1 cellular context compared by ENCODE assay signal in the genomic region with DNA sequence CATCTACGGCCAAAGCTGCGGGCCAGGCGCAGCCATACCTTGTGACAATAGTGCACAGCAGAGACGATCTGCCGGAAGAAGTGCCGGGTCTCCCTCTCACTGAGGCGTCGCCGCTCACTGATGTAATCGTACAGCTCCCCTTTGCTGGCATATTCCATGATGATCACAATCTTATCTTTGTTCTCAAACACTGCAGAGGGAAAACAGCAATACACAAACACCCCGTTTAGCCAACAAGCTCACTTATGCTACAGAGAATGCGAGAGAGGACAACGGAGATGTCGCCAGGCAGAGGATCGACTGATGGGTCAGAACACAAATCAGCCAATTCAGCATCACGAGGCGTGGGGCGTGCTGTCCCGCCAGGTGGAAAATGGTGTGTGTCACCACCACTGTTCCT.
TF ChIP-seq lines count a peak whose summit lies in the region.

No MANE protein-coding gene starts in this region.

TF ChIP-seq in WTC11, 78 proteins besides CTCF, POLR2A, EP300 and RAD21 (continued from another document):
- TF ChIP-seq, protein P1, sequence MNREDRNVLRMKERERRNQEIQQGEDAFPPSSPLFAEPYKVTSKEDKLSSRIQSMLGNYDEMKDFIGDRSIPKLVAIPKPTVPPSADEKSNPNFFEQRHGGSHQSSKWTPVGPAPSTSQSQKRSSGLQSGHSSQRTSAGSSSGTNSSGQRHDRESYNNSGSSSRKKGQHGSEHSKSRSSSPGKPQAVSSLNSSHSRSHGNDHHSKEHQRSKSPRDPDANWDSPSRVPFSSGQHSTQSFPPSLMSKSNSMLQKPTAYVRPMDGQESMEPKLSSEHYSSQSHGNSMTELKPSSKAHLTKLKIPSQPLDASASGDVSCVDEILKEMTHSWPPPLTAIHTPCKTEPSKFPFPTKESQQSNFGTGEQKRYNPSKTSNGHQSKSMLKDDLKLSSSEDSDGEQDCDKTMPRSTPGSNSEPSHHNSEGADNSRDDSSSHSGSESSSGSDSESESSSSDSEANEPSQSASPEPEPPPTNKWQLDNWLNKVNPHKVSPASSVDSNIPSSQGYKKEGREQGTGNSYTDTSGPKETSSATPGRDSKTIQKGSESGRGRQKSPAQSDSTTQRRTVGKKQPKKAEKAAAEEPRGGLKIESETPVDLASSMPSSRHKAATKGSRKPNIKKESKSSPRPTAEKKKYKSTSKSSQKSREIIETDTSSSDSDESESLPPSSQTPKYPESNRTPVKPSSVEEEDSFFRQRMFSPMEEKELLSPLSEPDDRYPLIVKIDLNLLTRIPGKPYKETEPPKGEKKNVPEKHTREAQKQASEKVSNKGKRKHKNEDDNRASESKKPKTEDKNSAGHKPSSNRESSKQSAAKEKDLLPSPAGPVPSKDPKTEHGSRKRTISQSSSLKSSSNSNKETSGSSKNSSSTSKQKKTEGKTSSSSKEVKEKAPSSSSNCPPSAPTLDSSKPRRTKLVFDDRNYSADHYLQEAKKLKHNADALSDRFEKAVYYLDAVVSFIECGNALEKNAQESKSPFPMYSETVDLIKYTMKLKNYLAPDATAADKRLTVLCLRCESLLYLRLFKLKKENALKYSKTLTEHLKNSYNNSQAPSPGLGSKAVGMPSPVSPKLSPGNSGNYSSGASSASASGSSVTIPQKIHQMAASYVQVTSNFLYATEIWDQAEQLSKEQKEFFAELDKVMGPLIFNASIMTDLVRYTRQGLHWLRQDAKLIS (CRISPR knock-in tag; IDR thresholded peaks at IDR 0.05; ENCODE audit: borderline replicate concordance): no peak
- no peak for TF ChIP-seq PRRX2 (CRISPR knock-in tag; IDR thresholded peaks at IDR 0.05)
- no peak for TF ChIP-seq ZNF138 (CRISPR knock-in tag; conservative IDR thresholded peaks at IDR 0.05)
- TF ChIP-seq, protein P2, sequence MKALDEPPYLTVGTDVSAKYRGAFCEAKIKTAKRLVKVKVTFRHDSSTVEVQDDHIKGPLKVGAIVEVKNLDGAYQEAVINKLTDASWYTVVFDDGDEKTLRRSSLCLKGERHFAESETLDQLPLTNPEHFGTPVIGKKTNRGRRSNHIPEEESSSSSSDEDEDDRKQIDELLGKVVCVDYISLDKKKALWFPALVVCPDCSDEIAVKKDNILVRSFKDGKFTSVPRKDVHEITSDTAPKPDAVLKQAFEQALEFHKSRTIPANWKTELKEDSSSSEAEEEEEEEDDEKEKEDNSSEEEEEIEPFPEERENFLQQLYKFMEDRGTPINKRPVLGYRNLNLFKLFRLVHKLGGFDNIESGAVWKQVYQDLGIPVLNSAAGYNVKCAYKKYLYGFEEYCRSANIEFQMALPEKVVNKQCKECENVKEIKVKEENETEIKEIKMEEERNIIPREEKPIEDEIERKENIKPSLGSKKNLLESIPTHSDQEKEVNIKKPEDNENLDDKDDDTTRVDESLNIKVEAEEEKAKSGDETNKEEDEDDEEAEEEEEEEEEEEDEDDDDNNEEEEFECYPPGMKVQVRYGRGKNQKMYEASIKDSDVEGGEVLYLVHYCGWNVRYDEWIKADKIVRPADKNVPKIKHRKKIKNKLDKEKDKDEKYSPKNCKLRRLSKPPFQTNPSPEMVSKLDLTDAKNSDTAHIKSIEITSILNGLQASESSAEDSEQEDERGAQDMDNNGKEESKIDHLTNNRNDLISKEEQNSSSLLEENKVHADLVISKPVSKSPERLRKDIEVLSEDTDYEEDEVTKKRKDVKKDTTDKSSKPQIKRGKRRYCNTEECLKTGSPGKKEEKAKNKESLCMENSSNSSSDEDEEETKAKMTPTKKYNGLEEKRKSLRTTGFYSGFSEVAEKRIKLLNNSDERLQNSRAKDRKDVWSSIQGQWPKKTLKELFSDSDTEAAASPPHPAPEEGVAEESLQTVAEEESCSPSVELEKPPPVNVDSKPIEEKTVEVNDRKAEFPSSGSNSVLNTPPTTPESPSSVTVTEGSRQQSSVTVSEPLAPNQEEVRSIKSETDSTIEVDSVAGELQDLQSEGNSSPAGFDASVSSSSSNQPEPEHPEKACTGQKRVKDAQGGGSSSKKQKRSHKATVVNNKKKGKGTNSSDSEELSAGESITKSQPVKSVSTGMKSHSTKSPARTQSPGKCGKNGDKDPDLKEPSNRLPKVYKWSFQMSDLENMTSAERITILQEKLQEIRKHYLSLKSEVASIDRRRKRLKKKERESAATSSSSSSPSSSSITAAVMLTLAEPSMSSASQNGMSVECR (CRISPR knock-in tag; IDR thresholded peaks at IDR 0.05; ENCODE audit: borderline replicate concordance): no peak
- no peak for TF ChIP-seq NR1H2 (CRISPR knock-in tag; IDR thresholded peaks at IDR 0.05)
- TF ChIP-seq FOXK1 (CRISPR knock-in tag; IDR thresholded peaks at IDR 0.05): no peak
- TF ChIP-seq MYBL2 (CRISPR knock-in tag; IDR thresholded peaks at IDR 0.05): no peak
